ENCODE assay signal across 28 cellular contexts in genomic region chr3:185842241-185842640, GRCh38.
"Had no signal": no experiment of that assay in that cellular context is flagged by ENCODE, and none has a peak within 500 bp of the region (broad histone marks: within the 10 kb centered on the region; RNA-seq: fewer than 3 reads in every experiment).

No MANE protein-coding gene starts in this region.

- H3K36me3 Mint-ChIP-seq: stimulated activated effector memory CD8-positive, alpha-beta T cell treated with anti-CD3 and anti-CD28 coated beads, Interleukin-12 subunit alpha, Interleukin-12 subunit beta, amount 100 ng/mL, for 72 hours; stimulated activated memory B cell treated with anti-CD40 and anti-IgM and Interleukin-4, amounts not matched to agents 10 μg/mL and 1 μg/mL and 100 μg/mL, for 72 hours; stimulated activated naive B cell treated with anti-CD40 and anti-IgM and Interleukin-4, amounts not matched to agents 10 μg/mL and 1 μg/mL and 100 μg/mL, for 72 hours; type B pancreatic cell had no signal

- H3K27me3 ChIP-seq: stomach, suprapubic skin, testis, thyroid gland, tibial nerve, upper lobe of left lung, upper lobe of right lung, uterus, vagina had no signal

- H3K4me1 ChIP-seq: stomach, suprapubic skin, testis, thyroid gland, tibial artery, tibial nerve, transverse colon, upper lobe of left lung, upper lobe of right lung, uterus, vagina had no signal

- H3K27me3 Mint-ChIP-seq: type B pancreatic cell had no signal

- H3K36me3 ChIP-seq: stomach, suprapubic skin, thoracic aorta, thyroid gland, tibial artery, tibial nerve, transverse colon, upper lobe of left lung, upper lobe of right lung, uterus, vagina had no signal

- H3K9me3 ChIP-seq: stomach, suprapubic skin, testis, thoracic aorta, thyroid gland, tibial artery, tibial nerve, transverse colon, upper lobe of left lung, upper lobe of right lung, uterus, vagina had no signal

- H3K27ac ChIP-seq: stomach, suprapubic skin, testis, thoracic aorta, thyroid gland, tibial artery, tibial nerve, transverse colon, upper lobe of left lung, upper lobe of right lung, uterus, vagina had no signal

- H3K4me1 Mint-ChIP-seq: stimulated activated effector memory CD8-positive, alpha-beta T cell treated with anti-CD3 and anti-CD28 coated beads, Interleukin-12 subunit alpha, Interleukin-12 subunit beta, amount 100 ng/mL, for 72 hours; stimulated activated memory B cell treated with anti-CD40 and anti-IgM and Interleukin-4, amounts not matched to agents 10 μg/mL and 1 μg/mL and 100 μg/mL, for 72 hours; stimulated activated naive B cell treated with anti-CD40 and anti-IgM and Interleukin-4, amounts not matched to agents 10 μg/mL and 1 μg/mL and 100 μg/mL, for 72 hours; stimulated activated naive CD8-positive, alpha-beta T cell treated with anti-CD3 and anti-CD28 coated beads, Interleukin-15, amount 100 ng/mL, for 72 hours had no signal

- ATAC-seq: stimulated activated effector memory CD8-positive, alpha-beta T cell treated with anti-CD3 and anti-CD28 coated beads, Interleukin-12 subunit alpha, Interleukin-12 subunit beta, amount 100 ng/mL, for 72 hours; stimulated activated memory B cell treated with anti-CD40 and anti-IgM and Interleukin-4, amounts not matched to agents 10 μg/mL and 1 μg/mL and 100 μg/mL, for 72 hours; stimulated activated naive B cell treated with anti-CD40 and anti-IgM and Interleukin-4, amounts not matched to agents 10 μg/mL and 1 μg/mL and 100 μg/mL, for 72 hours; stimulated activated naive CD8-positive, alpha-beta T cell treated with anti-CD3 and anti-CD28 coated beads, Interleukin-15, amount 100 ng/mL, for 72 hours; stimulated activated naive CD8-positive, alpha-beta T cell treated with anti-CD3 and anti-CD28 coated beads, Interleukin-15, Interleukin-2, amounts not matched to agents 100 U/mL and 50 U/mL, for 24 hours; upper lobe of right lung had no signal

- H3K4me3 Mint-ChIP-seq: stimulated activated effector memory CD8-positive, alpha-beta T cell treated with anti-CD3 and anti-CD28 coated beads, Interleukin-12 subunit alpha, Interleukin-12 subunit beta, amount 100 ng/mL, for 72 hours; stimulated activated memory B cell treated with anti-CD40 and anti-IgM and Interleukin-4, amounts not matched to agents 10 μg/mL and 1 μg/mL and 100 μg/mL, for 72 hours; stimulated activated naive B cell treated with anti-CD40 and anti-IgM and Interleukin-4, amounts not matched to agents 10 μg/mL and 1 μg/mL and 100 μg/mL, for 72 hours; stimulated activated naive CD8-positive, alpha-beta T cell treated with anti-CD3 and anti-CD28 coated beads, Interleukin-15, amount 100 ng/mL, for 72 hours; stimulated activated naive CD8-positive, alpha-beta T cell treated with anti-CD3 and anti-CD28 coated beads, Interleukin-15, Interleukin-2, amounts not matched to agents 100 ng/mL and 50 ng/mL, for 24 hours; type B pancreatic cell had no signal

- H3K9me3 Mint-ChIP-seq: stimulated activated effector memory CD8-positive, alpha-beta T cell treated with anti-CD3 and anti-CD28 coated beads, Interleukin-12 subunit alpha, Interleukin-12 subunit beta, amount 100 ng/mL, for 72 hours; stimulated activated memory B cell treated with anti-CD40 and anti-IgM and Interleukin-4, amounts not matched to agents 10 μg/mL and 1 μg/mL and 100 μg/mL, for 72 hours; stimulated activated naive B cell treated with anti-CD40 and anti-IgM and Interleukin-4, amounts not matched to agents 10 μg/mL and 1 μg/mL and 100 μg/mL, for 72 hours; stimulated activated naive CD8-positive, alpha-beta T cell treated with anti-CD3 and anti-CD28 coated beads, Interleukin-15, amount 100 ng/mL, for 72 hours; stimulated activated naive CD8-positive, alpha-beta T cell treated with anti-CD3 and anti-CD28 coated beads, Interleukin-15, Interleukin-2, amounts not matched to agents 100 ng/mL and 50 ng/mL, for 24 hours; type B pancreatic cell had no signal

- H3K27ac Mint-ChIP-seq: stimulated activated effector memory CD8-positive, alpha-beta T cell treated with anti-CD3 and anti-CD28 coated beads, Interleukin-12 subunit alpha, Interleukin-12 subunit beta, amount 100 ng/mL, for 72 hours; stimulated activated memory B cell treated with anti-CD40 and anti-IgM and Interleukin-4, amounts not matched to agents 10 μg/mL and 1 μg/mL and 100 μg/mL, for 72 hours; stimulated activated naive B cell treated with anti-CD40 and anti-IgM and Interleukin-4, amounts not matched to agents 10 μg/mL and 1 μg/mL and 100 μg/mL, for 72 hours; stimulated activated naive CD8-positive, alpha-beta T cell treated with anti-CD3 and anti-CD28 coated beads, Interleukin-15, Interleukin-2, amounts not matched to agents 100 ng/mL and 50 ng/mL, for 24 hours; type B pancreatic cell had no signal

- FAIRE-seq: urothelium cell line had no signal

- DNase-seq: stimulated activated CD4-positive, alpha-beta T cell treated with anti-CD3 and anti-CD28 coated beads, Interleukin-2, amount 100 ng/mL, for 48 hours; stimulated activated CD4-positive, alpha-beta T cell treated with anti-CD3 and anti-CD28 coated beads, Interleukin-4, amount 100 ng/mL, for 1 hour; stimulated activated CD4-positive, alpha-beta T cell treated with anti-CD3 and anti-CD28 coated beads, Interleukin-4, amount 100 ng/mL, for 24 hours; stimulated activated CD4-positive, alpha-beta T cell treated with anti-CD3 and anti-CD28 coated beads, Interleukin-4, amount 100 ng/mL, for 4 hours; stimulated activated CD8-positive, alpha-beta memory T cell treated with anti-CD3 and anti-CD28 coated beads, Interleukin-4, amount 100 ng/mL, for 48 hours; stimulated activated naive B cell treated with anti-CD40 and anti-IgM and Interleukin-4, amounts not matched to agents 10 μg/mL and 1 μg/mL and 100 μg/mL, for 72 hours; stimulated activated naive CD4-positive, alpha-beta T cell; stimulated activated naive CD4-positive, alpha-beta T cell treated with Interleukin-2 at 50 U/mL for 16 hours; stimulated activated naive CD8-positive, alpha-beta T cell treated with anti-CD3 and anti-CD28 coated beads, Interleukin-15, amount 100 ng/mL, for 72 hours; stimulated activated naive CD8-positive, alpha-beta T cell treated with anti-CD3 and anti-CD28 coated beads, Interleukin-15, Interleukin-2, amounts not matched to agents 100 U/mL and 50 U/mL, for 24 hours; stomach; substantia nigra; testis; thyroid gland; tibial artery; transverse colon; upper lobe of right lung; uterus had no signal

- H3K4me3 ChIP-seq: stomach, suprapubic skin, testis, thoracic aorta, thyroid gland, tibial artery, tibial nerve, transverse colon, upper lobe of left lung, upper lobe of right lung, uterus, vagina had no signal
